In the genomic region with DNA sequence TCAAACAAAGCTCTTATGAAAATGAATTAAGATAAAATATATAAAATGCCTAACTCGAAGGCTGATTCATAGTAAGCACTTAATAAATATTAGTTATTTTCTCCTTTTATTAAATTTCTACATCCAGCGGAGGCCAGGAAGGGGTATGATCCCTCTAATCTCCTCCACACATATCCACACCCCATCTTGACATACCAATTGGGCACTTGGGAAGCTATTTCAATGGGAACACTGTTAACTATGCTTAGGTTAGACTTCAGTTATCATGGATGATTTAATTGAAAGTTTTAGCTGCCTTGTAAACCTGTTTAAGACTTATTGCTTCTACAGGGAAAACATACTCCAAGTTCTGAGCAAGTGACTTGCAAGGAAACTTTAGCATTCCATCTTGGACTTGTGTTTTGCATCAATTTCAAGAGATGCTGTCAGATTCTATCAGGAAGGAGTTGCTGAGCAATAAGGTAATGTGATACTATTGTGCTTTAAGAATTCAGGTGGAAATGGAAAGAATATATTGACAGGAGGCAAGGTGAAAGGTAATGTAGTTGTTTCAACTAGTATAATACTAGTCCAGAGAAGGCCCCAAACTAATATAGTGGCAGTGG, we compare ENCODE assay signal across 15 cellular contexts.
"Had no signal": no experiment of that assay in that cellular context is flagged by ENCODE, and none has a peak within 500 bp of the region (broad histone marks: within the 10 kb centered on the region; RNA-seq: fewer than 3 reads in every experiment).

No MANE protein-coding gene starts in this region.

- DNase-seq: cerebellar nuclear complex; erythroblast; heart left ventricle; hippocampal formation; mesenchymal stem cell; naive thymus-derived CD4-positive, alpha-beta T cell; posterior cingulate gyrus; sigmoid colon; stimulated activated CD4-positive, alpha-beta T cell treated with anti-CD3 and anti-CD28 coated beads, Interleukin-2, amount 100 ng/mL, for 24 hours; stimulated activated naive CD4-positive, alpha-beta T cell treated with Interleukin-2 at 50 U/mL for 16 hours; thyroid gland had no signal

- H3K27ac ChIP-seq: sigmoid colon, skin epidermis, thyroid gland, vagina had no signal

- H3K9me3 ChIP-seq: heart left ventricle, sigmoid colon, thyroid gland, vagina had no signal

- H3K4me3 ChIP-seq: heart left ventricle, lung, sigmoid colon, skin epidermis, thyroid gland, vagina had no signal

- H3K27me3 ChIP-seq: heart left ventricle, sigmoid colon, thyroid gland, vagina had no signal

- ATAC-seq: heart left ventricle; left lobe of liver; naive thymus-derived CD4-positive, alpha-beta T cell had no signal

- H3K36me3 ChIP-seq: heart left ventricle, sigmoid colon, thyroid gland, vagina had no signal
